In the genomic region with DNA sequence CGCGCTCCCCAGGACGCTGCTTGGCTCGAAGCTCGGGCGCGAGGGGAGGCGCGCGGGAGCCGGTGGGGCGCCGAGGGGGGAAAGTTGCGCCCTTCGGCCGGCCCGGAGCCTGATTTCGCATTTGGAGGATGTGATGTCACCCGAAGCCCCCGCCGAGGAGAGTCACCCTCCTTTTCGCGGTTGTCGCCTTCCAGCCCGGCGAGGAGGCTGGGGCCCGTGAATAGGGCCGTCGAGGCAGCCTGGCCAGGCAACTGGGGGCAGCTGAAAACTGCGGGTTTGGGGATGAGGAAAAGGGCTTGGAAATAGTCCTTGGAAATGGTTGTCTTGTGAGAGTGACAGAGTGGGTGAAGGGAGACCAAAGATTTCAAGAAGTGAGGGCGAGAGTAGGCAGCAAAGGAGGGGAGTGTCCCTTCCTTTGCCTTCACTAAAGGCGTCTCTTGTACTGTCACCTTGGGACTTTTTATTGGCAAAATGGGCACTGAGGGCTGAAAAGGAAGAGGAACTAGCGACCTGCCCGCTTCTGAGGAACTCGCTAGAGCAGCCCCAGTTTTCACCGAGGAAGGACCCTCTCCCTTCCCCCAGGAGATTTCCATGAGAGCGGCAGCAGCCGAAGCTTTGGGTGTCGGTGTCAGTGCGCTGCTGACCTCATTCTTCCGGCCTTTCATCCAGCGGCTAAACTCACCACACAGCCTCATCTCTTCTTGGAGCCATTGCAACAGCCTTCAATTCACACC, we compare ENCODE assay signal across 8 cellular contexts. TPM values are rescaled to one million over a fixed set of nuclear protein-coding genes. Genes with fewer than 3 reads are reported as not detected.
A peak's percentile ranks its signal among the peaks of the same experiment; 100 is the strongest.
DNase-seq lines count a peak whose midpoint lies in the region; ATAC-seq, FAIRE-seq and TF ChIP-seq lines count a peak whose summit lies in the region.

Gene CD8A, minus strand, starts transcription at position 86 of the 734 bp plus-strand sequence. CDS start 88 bp downstream, outside the sequence.

- FAIRE-seq in GM12878 (lab: Jason Lieb, UNC): no peak

- ATAC-seq in GM12878: peak; percentile 58
- ATAC-seq in mucosa of descending colon: peak; percentile 33
- no peak for ATAC-seq in GM18519 (IDR thresholded peaks at IDR 0.05; ENCODE audit: low FRiP score, unreplicated experiment)
- ATAC-seq in GM18870 (IDR thresholded peaks at IDR 0.05; ENCODE audit: unreplicated experiment): no peak

- no TSS peak for BruUV-seq in GM12878 (replicated peaks; lab: Mats Ljungman, UMichigan)

- 9% methylated on average over 39 of the region's 42 CpGs for WGBS in GM12878 (ENCODE audit: insufficient coverage, insufficient replicate concordance, low lambda C conversion rate, missing lambda C conversion rate)
- WGBS in transverse colon (ENCODE audit: low coverage in 1 of 2), 2 donors: 0 to 7% methylated on average over 13 to 26 of the region's 42 CpGs

- intact Hi-C loops in GM12878 (cut with micrococcal nuclease; ENCODE audit: unreplicated experiment) (no loop called here), mucosa of descending colon (cut with DNase I, micrococcal nuclease) (no loop called here), transverse colon (cut with DNase I; ENCODE audit: low total_unique reads) (no loop called here)

- H4K20me1 ChIP-seq in GM12878 (ENCODE audit: control insufficient read depth, insufficient read depth): no peaks in the 10 kb centered on the region

- no peak for TF ChIP-seq RAD21 in GM12878 (IDR thresholded peaks at IDR 0.05; ENCODE audit: insufficient read depth, low read depth, low read length)

- no peak within 1 kb of the TSS for H3K9ac ChIP-seq in GM12878 (ENCODE audit: control insufficient read depth, insufficient read depth, low read length)

- POLR2A ChIA-PET in GM12878 (lab: Charles Lee): no interaction called here

- H3K36me3 ChIP-seq in GM12878 (ENCODE audit: control insufficient read depth in 2 of 2, insufficient read depth in 2 of 2, low read length in 1 of 2) (no peaks in the 10 kb centered on the region), mucosa of descending colon (ENCODE audit: low read depth) (no peaks in the 10 kb centered on the region), transverse colon (no peaks in the 10 kb centered on the region)

- TF ChIP-seq EP300 in GM12878 (IDR thresholded peaks at IDR 0.05; ENCODE audit: borderline replicate concordance in 1 of 2, control insufficient read depth in 1 of 2, low read depth in 2 of 2, low read length in 2 of 2) (no peak), transverse colon (IDR thresholded peaks at IDR 0.05; ENCODE audit: low read depth) (no peak)

- peak; percentile 30 to 40 for DNase-seq in AML-193 (lab: John Stamatoyannopoulos, UW)
- no peak for DNase-seq in GM12878 (ENCODE audit: low read depth, low spot score)
- peak in 2 of 3 donors; percentile 32 to 64 for DNase-seq in mucosa of descending colon
- DNase-seq in transverse colon: no peak
- no peak for DNase-seq in NCI-H345 treated with DMSO at 0.1 percent for 48 hours (lab: John Stamatoyannopoulos, UW; ENCODE audit: unreplicated experiment)

- no peaks in the 10 kb centered on the region for H3K4me1 ChIP-seq in GM12878 (ENCODE audit: control insufficient read depth, insufficient read depth, low read length)
- H3K4me1 ChIP-seq in mucosa of descending colon (ENCODE audit: low read depth): peaks cover 19% of the 10 kb centered on the region
- peaks cover 17 to 27% (median 24%) of the 10 kb centered on the region in 4 donors for H3K4me1 ChIP-seq in transverse colon

- H3K4me1 Mint-ChIP-seq in IgD-negative memory B cell: peaks cover 7 to 16% (median 9%) of the 10 kb centered on the region in 3 donors

- H3K27me3 ChIP-seq in GM12878 (replicated peaks in 1 of 2; ENCODE audit: control insufficient read depth in 2 of 2, insufficient read depth in 2 of 2, low read length in 1 of 2) (peaks cover 9 to 21% of the 10 kb centered on the region in 2 experiments), transverse colon (peaks cover 84% of the 10 kb centered on the region)

- 0 out of 2 replicates have a peak within 1 kb of the TSS, but pooled peaks have one; percentile 25 for H3K4me2 ChIP-seq in GM12878 (ENCODE audit: control insufficient read depth, insufficient read depth)

- peak within 1 kb of the TSS in 2 of 3 donors; percentile 13 to 63 for H3K27ac Mint-ChIP-seq in IgD-negative memory B cell

- in situ Hi-C loops in GM12878 (cut with MboI): no loop called here
- in situ Hi-C loops in transverse colon (cut with MboI; ENCODE audit: low pct_ligation_motif_present in 1 of 4, low pct_unique_long_range_greater_than_20kb in 1 of 4, low sequenced_read_pairs in 3 of 4): no loop called here

- CTCF ChIA-PET in GM12878 (lab: Yijun Ruan, JAX): no interaction called here

- SMC1A ChIA-PET in GM12878 (lab: Charles Lee; ENCODE audit: uncharacterized antibody, unreplicated experiment): no interaction called here

- H3K4me3 ChIP-seq in GM12878 (no peak within 1 kb of the TSS), mucosa of descending colon (no peak within 1 kb of the TSS), transverse colon (peak within 1 kb of the TSS in 2 of 4 donors; percentile 21 to 36)

- peaks cover 55% of the 10 kb centered on the region for H3K27me3 Mint-ChIP-seq in IgD-negative memory B cell

- H3K27ac ChIP-seq in GM12878 (ENCODE audit: control insufficient read depth, insufficient read depth): no peak within 1 kb of the TSS
- H3K27ac ChIP-seq in transverse colon: no peak within 1 kb of the TSS

- H2AFZ ChIP-seq in GM12878 (ENCODE audit: control insufficient read depth, low read depth, low read length): no peak within 1 kb of the TSS

- no peak for TF ChIP-seq POLR2A in GM12878 (IDR thresholded peaks at IDR 0.05; ENCODE audit: low read depth, low read length)
- no peak for TF ChIP-seq POLR2A in transverse colon (IDR thresholded peaks at IDR 0.05)

- H3K9me3 ChIP-seq in GM12878 (replicated peaks; ENCODE audit: control insufficient read depth, insufficient read depth, low read length): peaks cover 2% of the 10 kb centered on the region; the same call in 2 of the 3 replicates
- peaks cover under 1% of the 10 kb centered on the region for H3K9me3 ChIP-seq in mucosa of descending colon
- H3K9me3 ChIP-seq in transverse colon: peaks cover 0 to 1% of the 10 kb centered on the region in 2 donors

- H3K4me3 Mint-ChIP-seq in IgD-negative memory B cell: peak within 1 kb of the TSS; percentile 59 to 92 (median 86)

- RAD21 ChIA-PET in GM12878 (lab: Charles Lee; ENCODE audit: unreplicated experiment): no interaction called here

- H3K9me3 Mint-ChIP-seq in IgD-negative memory B cell: peaks cover 6 to 11% (median 7%) of the 10 kb centered on the region in 3 donors

- H3K36me3 Mint-ChIP-seq in IgD-negative memory B cell: peaks cover 3% of the 10 kb centered on the region

- TF ChIP-seq CTCF in GM12878 (IDR thresholded peaks at IDR 0.05 in 2 of 3, conservative IDR thresholded peaks at IDR 0.05 in 1 of 3; ENCODE audit: control insufficient read depth in 2 of 3, extremely low read depth in 1 of 3, insufficient read depth in 1 of 3, low read depth in 3 of 3, low read length in 3 of 3): no peak
- no peak for TF ChIP-seq CTCF in mucosa of descending colon (IDR thresholded peaks at IDR 0.05)
- no peak for TF ChIP-seq CTCF in transverse colon (IDR thresholded peaks at IDR 0.05)

- H3K79me2 ChIP-seq in GM12878 (ENCODE audit: control insufficient read depth, insufficient read depth, low read length): no peaks in the 10 kb centered on the region

TF ChIP-seq in GM12878, 131 proteins besides CTCF, POLR2A, EP300 and RAD21:
- TF ChIP-seq, protein P1, sequence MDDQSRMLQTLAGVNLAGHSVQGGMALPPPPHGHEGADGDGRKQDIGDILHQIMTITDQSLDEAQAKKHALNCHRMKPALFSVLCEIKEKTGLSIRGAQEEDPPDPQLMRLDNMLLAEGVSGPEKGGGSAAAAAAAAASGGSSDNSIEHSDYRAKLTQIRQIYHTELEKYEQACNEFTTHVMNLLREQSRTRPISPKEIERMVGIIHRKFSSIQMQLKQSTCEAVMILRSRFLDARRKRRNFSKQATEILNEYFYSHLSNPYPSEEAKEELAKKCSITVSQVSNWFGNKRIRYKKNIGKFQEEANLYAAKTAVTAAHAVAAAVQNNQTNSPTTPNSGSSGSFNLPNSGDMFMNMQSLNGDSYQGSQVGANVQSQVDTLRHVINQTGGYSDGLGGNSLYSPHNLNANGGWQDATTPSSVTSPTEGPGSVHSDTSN (IDR thresholded peaks at IDR 0.05; ENCODE audit: insufficient replicate concordance, low read depth, low read length): no peak
- TF ChIP-seq EZH2 (IDR thresholded peaks at IDR 0.05; ENCODE audit: borderline replicate concordance, control insufficient read depth, low read depth, low read length): 0 out of 2 replicates have a peak, but pooled peaks have one; percentile 41

RNA-seq across cellular contexts. Expression of gene CD8A, which starts in this region (rescaled TPM):
- 1.4 TPM for polyA plus RNA-seq in IgD-negative memory B cell
- total RNA-seq in GM12878 (2013; cell fraction: nucleolus; rRNA removed): 0.19 and 0.24 TPM in 2 replicates
- total RNA-seq in GM12878 (2014; rRNA removed): not detected in 2 replicates
- total RNA-seq in GM12878 (2014; rRNA removed; fragmentation: Illumina TruSeq; extraction: Trizol): not detected in 2 replicates
- 0.13 and 0.15 TPM in 2 replicates for total RNA-seq in GM12878 (2021)
- not detected for polyA plus RNA-seq in GM12878 (2011; ENCODE audit: low read depth)
- polyA plus RNA-seq in GM12878 (2011; rRNA removed): 0.30 and 0.43 TPM in 2 replicates
- 0.21 and 0.25 TPM in 2 replicates for polyA plus RNA-seq in GM12878 (2011; cell fraction: cytosol; rRNA removed)
- 0.19 and 0.27 TPM in 2 replicates for polyA plus RNA-seq in GM12878 (2011; cell fraction: nucleus; rRNA removed)
- 0.08 TPM in 1 of 2 replicates, not detected in the other for polyA plus RNA-seq in GM12878 (2012)
- polyA plus RNA-seq in GM12878 (2014; fragmentation: Illumina TruSeq; extraction: Trizol): not detected in 2 replicates
- polyA plus RNA-seq in GM12878 (2014; fragmentation: Nextera tagmentation; extraction: Ambion mirVana): not detected
- polyA plus RNA-seq in GM12878 (2014; rRNA removed): not detected in 2 replicates
- not detected for polyA plus RNA-seq in GM12878 (2016; fragmentation: Nextera tagmentation; extraction: Ambion mirVana)
- 0.15 and 0.41 TPM in 2 replicates for polyA minus RNA-seq in GM12878 (2011; rRNA and poly(A)+ RNA removed)
- polyA minus RNA-seq in GM12878 (2011; cell fraction: cytosol; rRNA and poly(A)+ RNA removed): not detected in 2 replicates
- not detected in 2 replicates for polyA minus RNA-seq in GM12878 (2011; cell fraction: nucleus; rRNA and poly(A)+ RNA removed)
- total RNA-seq in mucosa of descending colon: 1 to 10 TPM; 4.1 to 9.1 (median 9.1) TPM
- 10 to 100 TPM in 1 of 4 donors, 1 to 10 TPM in 1, under 1 TPM in 2; 0.60 to 33.3 (median 2.5) TPM for total RNA-seq in transverse colon

Comparison
In these comparisons a context has a peak if more than half of its experiments do, and no peak if none do; other contexts are left out.
1. Peak in ATAC-seq and H3K4me2 ChIP-seq in GM12878; RNA of the gene not detected or under 1 TPM.
2. DNase-seq: peak in AML-193 (2 of 2) and mucosa of descending colon (2 of 3); none in GM12878 (single experiment), transverse colon (single experiment) and NCI-H345 treated with DMSO at 0.1 percent for 48 hours (single experiment).